9 cellular contexts compared by ENCODE assay signal in the genomic region with DNA sequence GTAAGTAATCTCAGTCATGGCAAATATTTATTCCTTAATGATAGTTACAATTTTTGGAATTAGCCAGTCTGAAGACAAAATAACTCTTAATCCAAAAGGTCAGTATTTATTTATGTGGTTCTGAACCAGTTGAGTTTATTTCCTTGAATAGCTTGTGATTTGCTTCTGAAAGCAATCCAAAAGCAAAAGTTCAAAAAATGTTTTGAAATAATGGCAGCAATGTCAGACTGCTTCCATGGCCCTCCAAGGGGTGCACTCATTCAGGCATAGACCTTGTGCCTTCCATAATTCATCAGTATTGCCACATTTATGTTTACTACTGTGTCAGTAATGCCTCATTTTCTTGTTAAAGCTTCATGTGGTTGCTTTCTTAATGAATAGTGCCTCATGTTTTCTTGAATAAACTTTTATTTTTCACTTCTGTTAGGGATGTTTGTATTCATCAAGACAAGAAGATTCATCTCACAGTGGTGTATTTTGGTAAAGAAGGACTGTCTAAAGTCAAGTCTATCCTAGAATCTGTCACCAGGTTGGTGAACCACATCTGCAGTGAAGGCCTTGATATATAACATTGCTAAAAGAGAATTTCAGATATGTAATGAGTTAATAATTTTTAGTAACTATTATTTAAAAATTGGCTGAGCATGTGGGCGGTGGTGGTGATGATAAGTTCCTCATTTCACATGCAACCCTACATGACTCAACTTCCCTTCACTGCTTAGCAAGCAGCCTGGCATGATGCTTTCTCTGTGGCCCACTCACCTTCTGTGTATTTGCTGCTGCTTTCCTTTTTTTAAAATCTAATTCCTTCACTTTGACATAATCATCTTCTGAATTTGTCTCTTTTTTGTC. TPM values are rescaled to one million over a fixed set of nuclear protein-coding genes. Genes with fewer than 3 reads are reported as not detected.
DNase-seq lines count a peak whose midpoint lies in the region; ATAC-seq and TF ChIP-seq lines count a peak whose summit lies in the region.
"Had no signal": no experiment of that assay in that cellular context is flagged by ENCODE, and none has a peak within 500 bp of the region (broad histone marks: within the 10 kb centered on the region; RNA-seq: fewer than 3 reads in every experiment).

No MANE protein-coding gene starts in this region.

- peak; percentile 70 for DNase-seq in EH (ENCODE audit: low read depth)
- peak; percentile 56 for DNase-seq in MV-4-11 (lab: John Stamatoyannopoulos, UW)
- peak; percentile 86 for DNase-seq in epithelial cell of esophagus (ENCODE audit: low read depth)
- DNase-seq in DMS53 treated with DMSO at 0.1 percent for 48 hours (lab: John Stamatoyannopoulos, UW; ENCODE audit: unreplicated experiment): no peak
- DNase-seq in PC-9: no peak
- no peak for DNase-seq in NCI-H187 treated with DMSO at 0.1 percent for 48 hours (lab: John Stamatoyannopoulos, UW)

- BruUV-seq in PC-9 (replicated peaks; lab: Mats Ljungman, UMichigan): no TSS peak

- no peaks in the 10 kb centered on the region for H4K20me1 ChIP-seq in PC-9 (ENCODE audit: insufficient read depth)

- no peaks in the 10 kb centered on the region for H3K36me3 ChIP-seq in PC-9 (ENCODE audit: low read depth)
- H3K36me3 ChIP-seq: cardiac muscle cell had no signal

- no peaks in the 10 kb centered on the region for H3K79me2 ChIP-seq in PC-9 (ENCODE audit: low read depth)

- H3K4me3 ChIP-seq in epithelial cell of esophagus (ENCODE audit: low read length): no peak overlapping the region
- H3K4me3 ChIP-seq in PC-9: no peak overlapping the region
- H3K4me3 ChIP-seq: cardiac muscle cell had no signal

- peak overlapping the region; percentile 48 for H3K4me3 Mint-ChIP-seq in stimulated activated naive CD8-positive, alpha-beta T cell treated with anti-CD3 and anti-CD28 coated beads, Interleukin-15, Interleukin-2, amounts not matched to agents 100 ng/mL and 50 ng/mL, for 24 hours

- no peaks in the 10 kb centered on the region for H3K27me3 Mint-ChIP-seq in stimulated activated naive CD8-positive, alpha-beta T cell treated with anti-CD3 and anti-CD28 coated beads, Interleukin-15, Interleukin-2, amounts not matched to agents 100 ng/mL and 50 ng/mL, for 24 hours

- CTCF ChIA-PET in PC-9 (lab: Charles Lee): no interaction called here

- H3F3A ChIP-seq in PC-9 (ENCODE audit: insufficient read depth, low read depth): no peaks in the 10 kb centered on the region

- no peaks in the 10 kb centered on the region for H3K27me3 ChIP-seq in PC-9 (ENCODE audit: insufficient read depth, low read depth)
- H3K27me3 ChIP-seq: cardiac muscle cell had no signal

- no peak overlapping the region for H3K4me2 ChIP-seq in PC-9

- H3K4me1 Mint-ChIP-seq in stimulated activated naive CD8-positive, alpha-beta T cell treated with anti-CD3 and anti-CD28 coated beads, Interleukin-15, Interleukin-2, amounts not matched to agents 100 ng/mL and 50 ng/mL, for 24 hours (ENCODE audit: low read depth): peaks cover 69% of the 10 kb centered on the region

- H3K9me2 ChIP-seq in PC-9 (ENCODE audit: insufficient read depth): no peaks in the 10 kb centered on the region

- no peak overlapping the region for H3K27ac ChIP-seq in PC-9
- H3K27ac ChIP-seq: cardiac muscle cell had no signal

- TF ChIP-seq CTCF in epithelial cell of esophagus (IDR thresholded peaks at IDR 0.05; ENCODE audit: insufficient read depth, low read depth, low read length, missing control alignments) (no peak), PC-9 (conservative IDR thresholded peaks at IDR 0.05) (no peak)

- H3K36me3 Mint-ChIP-seq in stimulated activated naive CD8-positive, alpha-beta T cell treated with anti-CD3 and anti-CD28 coated beads, Interleukin-15, Interleukin-2, amounts not matched to agents 100 ng/mL and 50 ng/mL, for 24 hours (ENCODE audit: low read depth): peaks cover 53% of the 10 kb centered on the region

- H3K27ac Mint-ChIP-seq in stimulated activated naive CD8-positive, alpha-beta T cell treated with anti-CD3 and anti-CD28 coated beads, Interleukin-15, Interleukin-2, amounts not matched to agents 100 ng/mL and 50 ng/mL, for 24 hours: peak overlapping the region; percentile 94

- peaks cover 4% of the 10 kb centered on the region; the same call in 1 of the 2 replicates for H3K9me3 ChIP-seq in PC-9 (ENCODE audit: insufficient read depth, low read depth)

- intact Hi-C loops in PC-9 (cut with micrococcal nuclease; ENCODE audit: unreplicated experiment): no loop called here

- no peak overlapping the region for H2AFZ ChIP-seq in PC-9

- POLR2A ChIA-PET in PC-9 (lab: Charles Lee; ENCODE audit: unreplicated experiment): no interaction called here

- peak; percentile 51 for ATAC-seq in GM21717 (IDR thresholded peaks at IDR 0.05; ENCODE audit: unreplicated experiment)

- no peaks in the 10 kb centered on the region for H3K4me1 ChIP-seq in PC-9 (replicated peaks; ENCODE audit: insufficient read depth)

- H3K9me3 Mint-ChIP-seq in stimulated activated naive CD8-positive, alpha-beta T cell treated with anti-CD3 and anti-CD28 coated beads, Interleukin-15, Interleukin-2, amounts not matched to agents 100 ng/mL and 50 ng/mL, for 24 hours: no peaks in the 10 kb centered on the region

RNA-seq across cellular contexts. Expression of a gene that starts 22.0 kb away (rescaled TPM):
- total RNA-seq in PC-9 (2021): 7.2 and 8.5 TPM in 2 replicates

Comparison
In these comparisons a context has a peak if more than half of its experiments do, and no peak if none do; other contexts are left out.
1. DNase-seq: peak in EH (single experiment), MV-4-11 (single experiment) and epithelial cell of esophagus (single experiment); none in DMS53 treated with DMSO at 0.1 percent for 48 hours (single experiment), PC-9 (0 of 2) and NCI-H187 treated with DMSO at 0.1 percent for 48 hours (single experiment).